ENCODE assay signal across 25 cellular contexts in the genomic region with DNA sequence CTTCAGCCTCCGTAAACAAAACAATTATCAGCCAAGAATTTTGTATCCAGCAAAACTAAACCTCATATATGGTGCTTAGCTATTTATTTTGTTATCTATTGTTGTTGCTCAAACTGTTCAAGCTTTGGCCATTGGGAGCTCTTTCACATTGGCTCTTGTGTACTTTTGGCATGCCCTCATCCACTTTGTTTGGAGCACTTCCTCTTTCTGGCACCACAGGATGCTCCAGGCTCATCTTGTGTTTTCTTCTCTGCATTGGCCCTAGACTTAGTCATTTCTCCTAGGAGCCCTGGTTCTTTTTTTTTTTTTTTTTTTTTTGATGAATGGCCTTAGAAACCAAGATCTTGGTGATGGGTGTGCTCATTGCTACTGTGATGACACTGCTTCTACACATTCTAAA.
DNase-seq lines count a peak whose midpoint lies in the region; ATAC-seq, FAIRE-seq and TF ChIP-seq lines count a peak whose summit lies in the region.
"Had no signal": no experiment of that assay in that cellular context is flagged by ENCODE, and none has a peak within 500 bp of the region (broad histone marks: within the 10 kb centered on the region; RNA-seq: fewer than 3 reads in every experiment).

No MANE protein-coding gene starts in this region.

- TF ChIP-seq EP300 in GM12878 (IDR thresholded peaks at IDR 0.05; ENCODE audit: borderline replicate concordance in 1 of 2, control insufficient read depth in 1 of 2, low read depth in 2 of 2, low read length in 2 of 2): no peak
- no peak for TF ChIP-seq EP300 in tibial nerve (IDR thresholded peaks at IDR 0.05)

- BruUV-seq in GM12878 (replicated peaks; lab: Mats Ljungman, UMichigan): no TSS peak

- SMC1A ChIA-PET in GM12878 (lab: Charles Lee; ENCODE audit: uncharacterized antibody, unreplicated experiment): no interaction called here

- ATAC-seq in GM12878: no peak
- no peak for ATAC-seq in HG02970 (IDR thresholded peaks at IDR 0.05; ENCODE audit: low FRiP score, unreplicated experiment)
- no peak for ATAC-seq in HG03039 (IDR thresholded peaks at IDR 0.05; ENCODE audit: unreplicated experiment)
- ATAC-seq: GM23338 had no signal

- TF ChIP-seq POLR2A in NB4 (IDR thresholded peaks at IDR 0.05; ENCODE audit: extremely low read depth, insufficient read length) (no peak), GM12878 (IDR thresholded peaks at IDR 0.05; ENCODE audit: low read depth, low read length) (no peak), tibial nerve (IDR thresholded peaks at IDR 0.05) (no peak)

- H2AFZ ChIP-seq in GM12878 (ENCODE audit: control insufficient read depth, low read depth, low read length): no peak overlapping the region
- H2AFZ ChIP-seq: GM23338 had no signal

- no peaks in the 10 kb centered on the region for H3K27me3 ChIP-seq in GM12878 (replicated peaks in 1 of 2; ENCODE audit: control insufficient read depth in 2 of 2, insufficient read depth in 2 of 2, low read length in 1 of 2)
- no peaks in the 10 kb centered on the region for H3K27me3 ChIP-seq in tibial nerve
- H3K27me3 ChIP-seq: Peyer's patch had no signal

- WGBS in GM12878 (ENCODE audit: insufficient coverage, insufficient replicate concordance, low lambda C conversion rate, missing lambda C conversion rate): 94% methylated on average over 1 of the region's 1 CpG
- WGBS in tibial nerve, 2 donors: 90 to 91% methylated on average over 1 of the region's 1 CpG

- H3K79me2 ChIP-seq in GM12878 (ENCODE audit: control insufficient read depth, insufficient read depth, low read length): no peaks in the 10 kb centered on the region

- intact Hi-C loops in GM12878 (cut with micrococcal nuclease; ENCODE audit: unreplicated experiment): no loop called here

- no peaks in the 10 kb centered on the region; the same call in 2 of the 3 replicates for H3K9me3 ChIP-seq in GM12878 (replicated peaks; ENCODE audit: control insufficient read depth, insufficient read depth, low read length)
- H3K9me3 ChIP-seq in tibial nerve: no peaks in the 10 kb centered on the region
- H3K9me3 ChIP-seq: Peyer's patch had no signal

- H3K4me3 ChIP-seq in NB4 (ENCODE audit: low read depth, low read length): no peak overlapping the region
- H3K4me3 ChIP-seq in GM12878: no peak overlapping the region
- H3K4me3 ChIP-seq in tibial nerve: no peak overlapping the region
- H3K4me3 ChIP-seq: GM23338, Peyer's patch had no signal

- no peaks in the 10 kb centered on the region for H4K20me1 ChIP-seq in GM12878 (ENCODE audit: control insufficient read depth, insufficient read depth)

- no peak for TF ChIP-seq RAD21 in GM12878 (IDR thresholded peaks at IDR 0.05; ENCODE audit: insufficient read depth, low read depth, low read length)

- H3K4me1 ChIP-seq in GM12878 (ENCODE audit: control insufficient read depth, insufficient read depth, low read length) (no peaks in the 10 kb centered on the region), tibial nerve (no peaks in the 10 kb centered on the region)
- H3K4me1 ChIP-seq: Peyer's patch had no signal

- DNase-seq in SIG-M5 treated with dmso at 0.1 percent for 504 hours (lab: John Stamatoyannopoulos, UW; ENCODE audit: unreplicated experiment): peak; percentile 38
- DNase-seq in SIG-M5 (lab: John Stamatoyannopoulos, UW): no peak
- DNase-seq in NB4 (ENCODE audit: low read depth): peak; percentile 31
- DNase-seq in GM12878 (ENCODE audit: low read depth, low spot score): no peak
- no peak for DNase-seq in COLO668 (lab: John Stamatoyannopoulos, UW; ENCODE audit: unreplicated experiment)
- no peak for DNase-seq in tibial nerve (ENCODE audit: low spot score in 2 of 2)
- DNase-seq: 8988T, DMS153, H9, HFFc6, NCI-H1092 treated with DMSO at 0.1 percent for 48 hours, NCI-H1436 treated with DMSO at 0.1 percent for 48 hours, NCI-H187 treated with DMSO at 0.1 percent for 48 hours, NCI-H2171 treated with DMSO at 0.1 percent for 48 hours, NCI-H345, NCI-H510A treated with DMSO at 0.1 percent for 48 hours, NCI-H774, Peyer's patch, SHP77 treated with DMSO at 0.1 percent for 48 hours, SK-N-SH, SW 1271 had no signal

- TF ChIP-seq CTCF in NB4 (IDR thresholded peaks at IDR 0.05; ENCODE audit: low read depth, low read length): no peak
- TF ChIP-seq CTCF in GM12878 (IDR thresholded peaks at IDR 0.05 in 2 of 3, conservative IDR thresholded peaks at IDR 0.05 in 1 of 3; ENCODE audit: control insufficient read depth in 2 of 3, extremely low read depth in 1 of 3, insufficient read depth in 1 of 3, low read depth in 3 of 3, low read length in 3 of 3): no peak
- no peak for TF ChIP-seq CTCF in tibial nerve (IDR thresholded peaks at IDR 0.05)

- H3K4me2 ChIP-seq in GM12878 (ENCODE audit: control insufficient read depth, insufficient read depth): no peak overlapping the region
- H3K4me2 ChIP-seq: GM23338, SK-N-SH had no signal

- no peak for FAIRE-seq in GM12878 (lab: Jason Lieb, UNC)

- CTCF ChIA-PET in GM12878 (lab: Yijun Ruan, JAX): no interaction called here

- H3K27ac ChIP-seq in GM12878 (ENCODE audit: control insufficient read depth, insufficient read depth) (no peak overlapping the region), tibial nerve (no peak overlapping the region)
- H3K27ac ChIP-seq: HL-60, Peyer's patch had no signal

- no peaks in the 10 kb centered on the region for H3K36me3 ChIP-seq in GM12878 (ENCODE audit: control insufficient read depth in 2 of 2, insufficient read depth in 2 of 2, low read length in 1 of 2)
- no peaks in the 10 kb centered on the region for H3K36me3 ChIP-seq in tibial nerve
- H3K36me3 ChIP-seq: Peyer's patch had no signal

- RAD21 ChIA-PET in GM12878 (lab: Charles Lee; ENCODE audit: unreplicated experiment): no interaction called here

- POLR2A ChIA-PET in GM12878 (lab: Charles Lee): no interaction called here

- in situ Hi-C loops in GM12878 (cut with MboI): no loop called here

- H3K9ac ChIP-seq in GM12878 (ENCODE audit: control insufficient read depth, insufficient read depth, low read length): no peak overlapping the region
- H3K9ac ChIP-seq: SK-N-SH had no signal

TF ChIP-seq in GM12878, 131 proteins besides CTCF, POLR2A, EP300 and RAD21 (continues in another document):
- TF ChIP-seq ZBTB11 (CRISPR knock-in tag; IDR thresholded peaks at IDR 0.05) (no peak), BMI1 (IDR thresholded peaks at IDR 0.05; ENCODE audit: borderline replicate concordance) (no peak), JUNB (IDR thresholded peaks at IDR 0.05) (no peak), WRNIP1 (IDR thresholded peaks at IDR 0.05; ENCODE audit: borderline replicate concordance, low read depth, low read length) (no peak), ELK1 (IDR thresholded peaks at IDR 0.05; ENCODE audit: low read depth, low read length) (no peak), RELB (IDR thresholded peaks at IDR 0.05; ENCODE audit: low read depth) (no peak), SPI1 (IDR thresholded peaks at IDR 0.05; ENCODE audit: borderline replicate concordance, insufficient read depth, low read depth, low read length) (peak; percentile 70; the same call in 1 of the 2 replicates)

Comparison
In these comparisons a context has a peak if more than half of its experiments do, and no peak if none do; other contexts are left out.
1. DNase-seq: peak in SIG-M5 treated with dmso at 0.1 percent for 504 hours (single experiment) and NB4 (single experiment); none in SIG-M5 (single experiment), GM12878 (single experiment), COLO668 (single experiment) and tibial nerve (0 of 2).